ENCODE assay signal across 1 cellular context in the genomic region with DNA sequence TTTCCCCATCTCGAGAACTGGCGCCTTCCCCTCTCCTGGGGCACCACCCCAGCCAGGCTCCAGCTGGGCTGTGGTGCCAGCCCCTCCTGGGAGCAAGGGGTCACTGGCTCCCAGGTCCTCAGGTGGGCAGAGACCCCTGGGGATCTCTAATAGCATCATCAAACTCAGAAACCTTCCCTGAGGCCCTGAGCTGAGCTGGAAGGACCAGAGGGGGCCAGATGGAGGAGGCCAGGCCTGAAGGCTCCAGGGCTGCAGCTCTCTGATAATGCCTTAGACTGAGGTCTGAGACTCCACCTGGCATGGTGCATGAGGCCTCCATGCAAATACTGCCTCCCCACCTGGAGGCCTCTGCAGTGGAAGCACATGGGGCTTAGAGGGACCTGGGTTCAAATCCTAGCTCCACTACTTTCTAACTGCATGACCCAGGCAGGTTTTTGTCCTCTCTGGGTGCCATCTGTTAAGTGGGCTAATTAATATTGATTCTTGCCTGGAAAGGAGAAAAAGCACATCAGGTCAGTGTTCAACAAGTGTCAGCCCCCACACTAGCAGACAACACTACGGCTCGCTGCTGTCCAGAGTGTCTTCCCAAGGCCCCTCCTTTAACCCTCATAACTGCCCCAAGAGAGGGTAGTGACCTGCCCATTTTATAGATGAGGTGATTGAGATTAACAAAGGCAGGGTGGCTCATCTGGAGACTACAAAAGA.
TF ChIP-seq lines count a peak whose summit lies in the region.

No MANE protein-coding gene starts in this region.

TF ChIP-seq in GM23338, 12 proteins besides CTCF, POLR2A, EP300 and RAD21 (continued from another document):
- TF ChIP-seq, protein P1, sequence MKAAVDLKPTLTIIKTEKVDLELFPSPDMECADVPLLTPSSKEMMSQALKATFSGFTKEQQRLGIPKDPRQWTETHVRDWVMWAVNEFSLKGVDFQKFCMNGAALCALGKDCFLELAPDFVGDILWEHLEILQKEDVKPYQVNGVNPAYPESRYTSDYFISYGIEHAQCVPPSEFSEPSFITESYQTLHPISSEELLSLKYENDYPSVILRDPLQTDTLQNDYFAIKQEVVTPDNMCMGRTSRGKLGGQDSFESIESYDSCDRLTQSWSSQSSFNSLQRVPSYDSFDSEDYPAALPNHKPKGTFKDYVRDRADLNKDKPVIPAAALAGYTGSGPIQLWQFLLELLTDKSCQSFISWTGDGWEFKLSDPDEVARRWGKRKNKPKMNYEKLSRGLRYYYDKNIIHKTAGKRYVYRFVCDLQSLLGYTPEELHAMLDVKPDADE (IDR thresholded peaks at IDR 0.05): no peak
- no peak for TF ChIP-seq NANOG (IDR thresholded peaks at IDR 0.05; ENCODE audit: borderline replicate concordance)
- no peak for TF ChIP-seq POLR2AphosphoS5 (IDR thresholded peaks at IDR 0.05; ENCODE audit: low read depth)
- TF ChIP-seq, protein P2, sequence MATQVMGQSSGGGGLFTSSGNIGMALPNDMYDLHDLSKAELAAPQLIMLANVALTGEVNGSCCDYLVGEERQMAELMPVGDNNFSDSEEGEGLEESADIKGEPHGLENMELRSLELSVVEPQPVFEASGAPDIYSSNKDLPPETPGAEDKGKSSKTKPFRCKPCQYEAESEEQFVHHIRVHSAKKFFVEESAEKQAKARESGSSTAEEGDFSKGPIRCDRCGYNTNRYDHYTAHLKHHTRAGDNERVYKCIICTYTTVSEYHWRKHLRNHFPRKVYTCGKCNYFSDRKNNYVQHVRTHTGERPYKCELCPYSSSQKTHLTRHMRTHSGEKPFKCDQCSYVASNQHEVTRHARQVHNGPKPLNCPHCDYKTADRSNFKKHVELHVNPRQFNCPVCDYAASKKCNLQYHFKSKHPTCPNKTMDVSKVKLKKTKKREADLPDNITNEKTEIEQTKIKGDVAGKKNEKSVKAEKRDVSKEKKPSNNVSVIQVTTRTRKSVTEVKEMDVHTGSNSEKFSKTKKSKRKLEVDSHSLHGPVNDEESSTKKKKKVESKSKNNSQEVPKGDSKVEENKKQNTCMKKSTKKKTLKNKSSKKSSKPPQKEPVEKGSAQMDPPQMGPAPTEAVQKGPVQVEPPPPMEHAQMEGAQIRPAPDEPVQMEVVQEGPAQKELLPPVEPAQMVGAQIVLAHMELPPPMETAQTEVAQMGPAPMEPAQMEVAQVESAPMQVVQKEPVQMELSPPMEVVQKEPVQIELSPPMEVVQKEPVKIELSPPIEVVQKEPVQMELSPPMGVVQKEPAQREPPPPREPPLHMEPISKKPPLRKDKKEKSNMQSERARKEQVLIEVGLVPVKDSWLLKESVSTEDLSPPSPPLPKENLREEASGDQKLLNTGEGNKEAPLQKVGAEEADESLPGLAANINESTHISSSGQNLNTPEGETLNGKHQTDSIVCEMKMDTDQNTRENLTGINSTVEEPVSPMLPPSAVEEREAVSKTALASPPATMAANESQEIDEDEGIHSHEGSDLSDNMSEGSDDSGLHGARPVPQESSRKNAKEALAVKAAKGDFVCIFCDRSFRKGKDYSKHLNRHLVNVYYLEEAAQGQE (IDR thresholded peaks at IDR 0.05; ENCODE audit: unreplicated experiment): no peak
- TF ChIP-seq, protein P3, sequence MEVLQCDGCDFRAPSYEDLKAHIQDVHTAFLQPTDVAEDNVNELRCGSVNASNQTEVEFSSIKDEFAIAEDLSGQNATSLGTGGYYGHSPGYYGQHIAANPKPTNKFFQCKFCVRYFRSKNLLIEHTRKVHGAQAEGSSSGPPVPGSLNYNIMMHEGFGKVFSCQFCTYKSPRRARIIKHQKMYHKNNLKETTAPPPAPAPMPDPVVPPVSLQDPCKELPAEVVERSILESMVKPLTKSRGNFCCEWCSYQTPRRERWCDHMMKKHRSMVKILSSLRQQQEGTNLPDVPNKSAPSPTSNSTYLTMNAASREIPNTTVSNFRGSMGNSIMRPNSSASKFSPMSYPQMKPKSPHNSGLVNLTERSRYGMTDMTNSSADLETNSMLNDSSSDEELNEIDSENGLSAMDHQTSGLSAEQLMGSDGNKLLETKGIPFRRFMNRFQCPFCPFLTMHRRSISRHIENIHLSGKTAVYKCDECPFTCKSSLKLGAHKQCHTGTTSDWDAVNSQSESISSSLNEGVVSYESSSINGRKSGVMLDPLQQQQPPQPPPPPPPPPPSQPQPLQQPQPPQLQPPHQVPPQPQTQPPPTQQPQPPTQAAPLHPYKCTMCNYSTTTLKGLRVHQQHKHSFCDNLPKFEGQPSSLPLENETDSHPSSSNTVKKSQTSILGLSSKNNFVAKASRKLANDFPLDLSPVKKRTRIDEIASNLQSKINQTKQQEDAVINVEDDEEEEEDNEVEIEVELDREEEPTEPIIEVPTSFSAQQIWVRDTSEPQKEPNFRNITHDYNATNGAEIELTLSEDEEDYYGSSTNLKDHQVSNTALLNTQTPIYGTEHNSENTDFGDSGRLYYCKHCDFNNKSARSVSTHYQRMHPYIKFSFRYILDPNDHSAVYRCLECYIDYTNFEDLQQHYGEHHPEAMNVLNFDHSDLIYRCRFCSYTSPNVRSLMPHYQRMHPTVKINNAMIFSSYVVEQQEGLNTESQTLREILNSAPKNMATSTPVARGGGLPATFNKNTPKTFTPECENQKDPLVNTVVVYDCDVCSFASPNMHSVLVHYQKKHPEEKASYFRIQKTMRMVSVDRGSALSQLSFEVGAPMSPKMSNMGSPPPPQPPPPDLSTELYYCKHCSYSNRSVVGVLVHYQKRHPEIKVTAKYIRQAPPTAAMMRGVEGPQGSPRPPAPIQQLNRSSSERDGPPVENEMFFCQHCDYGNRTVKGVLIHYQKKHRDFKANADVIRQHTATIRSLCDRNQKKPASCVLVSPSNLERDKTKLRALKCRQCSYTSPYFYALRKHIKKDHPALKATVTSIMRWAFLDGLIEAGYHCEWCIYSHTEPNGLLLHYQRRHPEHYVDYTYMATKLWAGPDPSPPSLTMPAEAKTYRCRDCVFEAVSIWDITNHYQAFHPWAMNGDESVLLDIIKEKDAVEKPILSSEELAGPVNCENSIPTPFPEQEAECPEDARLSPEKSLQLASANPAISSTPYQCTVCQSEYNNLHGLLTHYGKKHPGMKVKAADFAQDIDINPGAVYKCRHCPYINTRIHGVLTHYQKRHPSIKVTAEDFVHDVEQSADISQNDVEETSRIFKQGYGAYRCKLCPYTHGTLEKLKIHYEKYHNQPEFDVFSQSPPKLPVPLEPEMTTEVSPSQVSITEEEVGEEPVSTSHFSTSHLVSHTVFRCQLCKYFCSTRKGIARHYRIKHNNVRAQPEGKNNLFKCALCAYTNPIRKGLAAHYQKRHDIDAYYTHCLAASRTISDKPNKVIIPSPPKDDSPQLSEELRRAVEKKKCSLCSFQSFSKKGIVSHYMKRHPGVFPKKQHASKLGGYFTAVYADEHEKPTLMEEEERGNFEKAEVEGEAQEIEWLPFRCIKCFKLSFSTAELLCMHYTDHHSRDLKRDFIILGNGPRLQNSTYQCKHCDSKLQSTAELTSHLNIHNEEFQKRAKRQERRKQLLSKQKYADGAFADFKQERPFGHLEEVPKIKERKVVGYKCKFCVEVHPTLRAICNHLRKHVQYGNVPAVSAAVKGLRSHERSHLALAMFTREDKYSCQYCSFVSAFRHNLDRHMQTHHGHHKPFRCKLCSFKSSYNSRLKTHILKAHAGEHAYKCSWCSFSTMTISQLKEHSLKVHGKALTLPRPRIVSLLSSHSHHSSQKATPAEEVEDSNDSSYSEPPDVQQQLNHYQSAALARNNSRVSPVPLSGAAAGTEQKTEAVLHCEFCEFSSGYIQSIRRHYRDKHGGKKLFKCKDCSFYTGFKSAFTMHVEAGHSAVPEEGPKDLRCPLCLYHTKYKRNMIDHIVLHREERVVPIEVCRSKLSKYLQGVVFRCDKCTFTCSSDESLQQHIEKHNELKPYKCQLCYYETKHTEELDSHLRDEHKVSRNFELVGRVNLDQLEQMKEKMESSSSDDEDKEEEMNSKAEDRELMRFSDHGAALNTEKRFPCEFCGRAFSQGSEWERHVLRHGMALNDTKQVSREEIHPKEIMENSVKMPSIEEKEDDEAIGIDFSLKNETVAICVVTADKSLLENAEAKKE (CRISPR knock-in tag; IDR thresholded peaks at IDR 0.05): no peak
- no peak for TF ChIP-seq STAT1 (IDR thresholded peaks at IDR 0.05; ENCODE audit: unreplicated experiment)
